ENCODE assay signal across 25 cellular contexts in the genomic region with DNA sequence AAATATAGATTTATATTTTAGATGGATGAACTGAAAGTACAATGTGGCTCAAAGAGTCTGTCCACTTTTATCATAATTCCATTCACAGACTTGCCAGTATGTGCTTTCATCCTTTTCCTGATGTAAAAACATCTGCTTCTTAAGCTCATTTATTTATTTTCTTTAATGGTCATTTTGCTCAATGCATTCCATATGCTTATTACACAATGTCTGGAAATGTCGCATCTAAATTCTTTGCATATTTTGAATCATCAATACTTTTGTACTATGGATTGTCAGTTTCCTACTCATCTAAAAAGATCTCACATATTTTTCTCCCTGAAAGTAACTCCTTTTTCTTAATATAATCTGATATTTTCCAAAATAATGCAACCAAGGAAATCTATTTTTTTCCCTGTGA.
DNase-seq lines count a peak whose midpoint lies in the region; ATAC-seq, FAIRE-seq and TF ChIP-seq lines count a peak whose summit lies in the region.
"Had no signal": no experiment of that assay in that cellular context is flagged by ENCODE, and none has a peak within 500 bp of the region (broad histone marks: within the 10 kb centered on the region; RNA-seq: fewer than 3 reads in every experiment).

No MANE protein-coding gene starts in this region.

- H3K4me3 ChIP-seq in astrocyte (ENCODE audit: insufficient read depth, low read depth, low read length) (no peak overlapping the region), epithelial cell of esophagus (ENCODE audit: low read length) (no peak overlapping the region)
- H3K4me3 ChIP-seq in effector memory CD4-positive, alpha-beta T cell (ENCODE audit: insufficient read depth, low read depth, low read length, poor library complexity, severe bottlenecking) = no peak overlapping the region
- H3K4me3 ChIP-seq: GM12878, PC-9 had no signal

- H3K27ac Mint-ChIP-seq in astrocyte (ENCODE audit: unreplicated experiment) = no peak overlapping the region
- peak overlapping the region; percentile 26 for H3K27ac Mint-ChIP-seq in mesothelial cell of epicardium
- H3K27ac Mint-ChIP-seq: B cell, CD14-positive monocyte had no signal

- no peak overlapping the region for H3K9ac ChIP-seq in astrocyte (ENCODE audit: low read length)

- DNase-seq in ELR (ENCODE audit: low read depth) = peak; percentile 13
- peak; percentile 45 for DNase-seq in astrocyte (ENCODE audit: low read depth)
- peak; percentile 5 for DNase-seq in epithelial cell of esophagus (ENCODE audit: low read depth)
- DNase-seq in mesothelial cell of epicardium (ENCODE audit: low spot score in 2 of 2, unreplicated experiment in 2 of 2) = no peak
- DNase-seq in effector memory CD4-positive, alpha-beta T cell = no peak
- DNase-seq in GM19240 (ENCODE audit: insufficient read length, low spot score) = no peak
- DNase-seq: H7, KG1, NCI-H1092, NCI-H1436, NCI-H187 treated with DMSO at 0.1 percent for 48 hours, NCI-H2227 treated with DMSO at 0.1 percent for 48 hours, NCI-H510A, NCI-H748 treated with DMSO at 0.1 percent for 48 hours, PC-9, RPMI8226, SHP77 treated with DMSO at 0.1 percent for 48 hours had no signal

- TF ChIP-seq CTCF in astrocyte (IDR thresholded peaks at IDR 0.05; ENCODE audit: insufficient read depth, low read depth, low read length) (no peak), epithelial cell of esophagus (IDR thresholded peaks at IDR 0.05; ENCODE audit: insufficient read depth, low read depth, low read length, missing control alignments) (no peak), mesothelial cell of epicardium (IDR thresholded peaks at IDR 0.05; ENCODE audit: unreplicated experiment) (no peak)

- no peak overlapping the region for H2AFZ ChIP-seq in astrocyte (ENCODE audit: low read depth, low read length)
- H2AFZ ChIP-seq: PC-9 had no signal

- H3K4me1 Mint-ChIP-seq in astrocyte (ENCODE audit: low read depth, unreplicated experiment) (peaks cover 9% of the 10 kb centered on the region), mesothelial cell of epicardium (peaks cover 14% of the 10 kb centered on the region)
- H3K4me1 Mint-ChIP-seq: B cell, CD14-positive monocyte had no signal

- H3K4me2 ChIP-seq in astrocyte (ENCODE audit: low read length) = peak overlapping the region; percentile 42
- H3K4me2 ChIP-seq: PC-9 had no signal

- ATAC-seq in GM21619 (IDR thresholded peaks at IDR 0.05; ENCODE audit: unreplicated experiment) = no peak
- ATAC-seq in HG03457 (IDR thresholded peaks at IDR 0.05; ENCODE audit: unreplicated experiment) = no peak
- ATAC-seq: GM12878, SK-N-SH treated with all-trans-retinoic acid at 6 μM for 48 hours had no signal

- H3K9me3 ChIP-seq in astrocyte (ENCODE audit: insufficient read depth, low read depth, low read length) = no peaks in the 10 kb centered on the region
- no peaks in the 10 kb centered on the region for H3K9me3 ChIP-seq in effector memory CD4-positive, alpha-beta T cell (ENCODE audit: control insufficient read depth, low read length)

- no peaks in the 10 kb centered on the region for H3K36me3 Mint-ChIP-seq in astrocyte (ENCODE audit: low read depth, unreplicated experiment)
- H3K36me3 Mint-ChIP-seq in mesothelial cell of epicardium = peaks cover 1% of the 10 kb centered on the region
- H3K36me3 Mint-ChIP-seq: CD14-positive monocyte had no signal

- H3K4me1 ChIP-seq in astrocyte (ENCODE audit: insufficient read depth, low read length) = peaks cover 10% of the 10 kb centered on the region
- H3K4me1 ChIP-seq in effector memory CD4-positive, alpha-beta T cell (ENCODE audit: control insufficient read depth, insufficient read depth, low read length, poor library complexity, severe bottlenecking) = no peaks in the 10 kb centered on the region

- H3K27me3 Mint-ChIP-seq in astrocyte (ENCODE audit: low read depth, unreplicated experiment) = no peaks in the 10 kb centered on the region
- no peaks in the 10 kb centered on the region for H3K27me3 Mint-ChIP-seq in mesothelial cell of epicardium (ENCODE audit: low read depth)
- H3K27me3 Mint-ChIP-seq: B cell had no signal

- no peaks in the 10 kb centered on the region for H4K20me1 ChIP-seq in astrocyte (ENCODE audit: insufficient read depth, low read length)

- no peaks in the 10 kb centered on the region for H3K79me2 ChIP-seq in astrocyte (ENCODE audit: insufficient read depth, low read length)

- no peaks in the 10 kb centered on the region for H3K36me3 ChIP-seq in astrocyte (ENCODE audit: insufficient read depth, low read length)
- H3K36me3 ChIP-seq in effector memory CD4-positive, alpha-beta T cell (ENCODE audit: control insufficient read depth, insufficient read depth, low read length) = no peaks in the 10 kb centered on the region

- H3K4me3 Mint-ChIP-seq in astrocyte (ENCODE audit: unreplicated experiment) (no peak overlapping the region), mesothelial cell of epicardium (no peak overlapping the region)
- H3K4me3 Mint-ChIP-seq: B cell, CD14-positive monocyte had no signal

- no peaks in the 10 kb centered on the region for H3K27me3 ChIP-seq in astrocyte (ENCODE audit: insufficient read depth, low read length)
- no peaks in the 10 kb centered on the region for H3K27me3 ChIP-seq in effector memory CD4-positive, alpha-beta T cell (replicated peaks; ENCODE audit: control insufficient read depth, insufficient read depth, low read length, poor library complexity, severe bottlenecking)

- H3K9me3 Mint-ChIP-seq in astrocyte (ENCODE audit: unreplicated experiment) (no peaks in the 10 kb centered on the region), mesothelial cell of epicardium (peaks cover 7% of the 10 kb centered on the region)

- FAIRE-seq in astrocyte (lab: Jason Lieb, UNC) = no peak
- FAIRE-seq: A204.1, GM12878 had no signal

- H3K27ac ChIP-seq in astrocyte (ENCODE audit: low read depth, low read length) = peak overlapping the region; percentile 32
- H3K27ac ChIP-seq in effector memory CD4-positive, alpha-beta T cell (ENCODE audit: insufficient read depth, low read length, poor library complexity, severe bottlenecking) = no peak overlapping the region
- H3K27ac ChIP-seq: HL-60, PC-9 had no signal

Comparison
In these comparisons a context has a peak if more than half of its experiments do, and no peak if none do; other contexts are left out.
1. DNase-seq: peak in ELR (single experiment), astrocyte (single experiment) and epithelial cell of esophagus (single experiment); none in mesothelial cell of epicardium (0 of 2), effector memory CD4-positive, alpha-beta T cell (0 of 3) and GM19240 (single experiment).